16 cellular contexts compared by ENCODE assay signal in the genomic region with DNA sequence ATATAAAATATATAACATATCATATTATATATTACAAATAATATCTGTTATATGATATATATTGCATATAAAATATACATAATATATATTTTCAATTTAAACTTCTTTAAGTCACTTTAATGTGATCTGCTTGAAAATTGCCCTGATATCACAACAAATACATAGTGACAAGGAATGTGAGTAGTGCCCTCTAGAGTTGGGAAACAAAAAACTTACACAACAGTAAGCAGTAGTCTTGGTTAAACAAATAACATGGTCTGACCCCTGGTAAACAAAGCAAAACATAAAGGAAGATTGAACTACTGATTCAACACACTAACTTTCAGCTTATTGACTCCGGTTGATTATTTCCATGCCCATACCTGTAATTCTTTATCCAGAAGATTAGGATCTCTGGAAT.
A peak's percentile ranks its signal among the peaks of the same experiment; 100 is the strongest.
DNase-seq lines count a peak whose midpoint lies in the region; ATAC-seq and TF ChIP-seq lines count a peak whose summit lies in the region.
"Had no signal": no experiment of that assay in that cellular context is flagged by ENCODE, and none has a peak within 500 bp of the region (broad histone marks: within the 10 kb centered on the region; RNA-seq: fewer than 3 reads in every experiment).

No MANE protein-coding gene starts in this region.

- H3K4me1 Mint-ChIP-seq in activated T-cell treated with anti-CD3 and anti-CD28 coated beads, Interleukin-2, amount 50 U/mL, for 24 hours (ENCODE audit: low read depth), result no peaks in the 10 kb centered on the region
- H3K4me1 Mint-ChIP-seq: activated CD4-positive, alpha-beta memory T cell treated with anti-CD3 and anti-CD28 coated beads, Interleukin-2, amount 10 ng/mL, durations not matched to agents 7 days and 5 days had no signal

- peak; percentile 22 for TF ChIP-seq CTCF in GM10266 (IDR thresholded peaks at IDR 0.05; ENCODE audit: control insufficient read depth, insufficient read depth, low read depth, missing control alignments)

- no peaks in the 10 kb centered on the region for H3K27me3 Mint-ChIP-seq in activated T-cell treated with anti-CD3 and anti-CD28 coated beads, Interleukin-2, amount 50 U/mL, for 24 hours
- H3K27me3 Mint-ChIP-seq: activated CD4-positive, alpha-beta memory T cell treated with anti-CD3 and anti-CD28 coated beads, Interleukin-2, amount 10 ng/mL, durations not matched to agents 7 days and 5 days; brain had no signal

- no peak overlapping the region for H3K4me3 Mint-ChIP-seq in activated T-cell treated with anti-CD3 and anti-CD28 coated beads, Interleukin-2, amount 50 U/mL, for 24 hours
- H3K4me3 Mint-ChIP-seq: activated CD4-positive, alpha-beta memory T cell treated with anti-CD3 and anti-CD28 coated beads, Interleukin-2, amount 10 ng/mL, durations not matched to agents 7 days and 5 days; brain had no signal

- no peaks in the 10 kb centered on the region for H3K36me3 Mint-ChIP-seq in activated T-cell treated with anti-CD3 and anti-CD28 coated beads, Interleukin-2, amount 50 U/mL, for 24 hours (ENCODE audit: low read depth)

- peaks cover 2% of the 10 kb centered on the region for H3K9me3 Mint-ChIP-seq in activated T-cell treated with anti-CD3 and anti-CD28 coated beads, Interleukin-2, amount 50 U/mL, for 24 hours
- H3K9me3 Mint-ChIP-seq: activated CD4-positive, alpha-beta memory T cell treated with anti-CD3 and anti-CD28 coated beads, Interleukin-2, amount 10 ng/mL, durations not matched to agents 7 days and 5 days had no signal

- DNase-seq in GM10266 (ENCODE audit: extremely low spot score) (no peak), SW480 (ENCODE audit: low spot score) (peak; percentile 20), left lobe of liver (ENCODE audit: low spot score) (no peak), NCI-H524 treated with DMSO at 0.1 percent for 48 hours (lab: John Stamatoyannopoulos, UW) (no peak), NCI-H510A (lab: John Stamatoyannopoulos, UW) (no peak)
- DNase-seq in activated T-cell treated with anti-CD3 and anti-CD28 coated beads, Interleukin-2, amount 50 U/mL, for 24 hours, result no peak
- DNase-seq: activated CD4-positive, alpha-beta memory T cell treated with anti-CD3 and anti-CD28 coated beads, Interleukin-2, amount 10 ng/mL, durations not matched to agents 7 days and 5 days; effector CD4-positive, alpha-beta T cell; GDM1; islet precursor cell; ovary; Peyer's patch; spleen had no signal

- H3K27ac Mint-ChIP-seq in activated T-cell treated with anti-CD3 and anti-CD28 coated beads, Interleukin-2, amount 50 U/mL, for 24 hours, result no peak overlapping the region
- H3K27ac Mint-ChIP-seq: activated CD4-positive, alpha-beta memory T cell treated with anti-CD3 and anti-CD28 coated beads, Interleukin-2, amount 10 ng/mL, durations not matched to agents 7 days and 5 days; brain had no signal

- ATAC-seq in HG02885 (IDR thresholded peaks at IDR 0.05; ENCODE audit: poor library complexity, unreplicated experiment), result peak; percentile 53
- ATAC-seq in left lobe of liver, result peak; percentile 43
- ATAC-seq in GM21423 (IDR thresholded peaks at IDR 0.05; ENCODE audit: unreplicated experiment), result no peak
